ENCODE assay signal across 18 cellular contexts in genomic region chr5:142339781-142340180, GRCh38. TPM values are rescaled to one million over a fixed set of nuclear protein-coding genes. Genes with fewer than 3 reads are reported as not detected.
A peak's percentile ranks its signal among the peaks of the same experiment; 100 is the strongest.
DNase-seq lines count a peak whose midpoint lies in the region; ATAC-seq and TF ChIP-seq lines count a peak whose summit lies in the region.
"Had no signal": no experiment of that assay in that cellular context is flagged by ENCODE, and none has a peak within 500 bp of the region (broad histone marks: within the 10 kb centered on the region; RNA-seq: fewer than 3 reads in every experiment).

No MANE protein-coding gene starts in this region.

- H2AFZ ChIP-seq in osteoblast (ENCODE audit: low read length): no peak overlapping the region

- no peak overlapping the region for H3K27ac ChIP-seq in osteoblast (ENCODE audit: low read depth, low read length)
- H3K27ac ChIP-seq: 22Rv1; A549; BLaER1 treated with 17β-estradiol and CSF1 and Interleukin-3, amounts not matched to agents 10 nM and 100 nM; C4-2B had no signal

- peak overlapping the region; percentile 8; the same call in 1 of the 2 replicates for H3K27ac Mint-ChIP-seq in HFFc6
- H3K27ac Mint-ChIP-seq: B cell; CD4-positive, alpha-beta T cell; CD8-positive, alpha-beta T cell had no signal

- H3K4me2 ChIP-seq in osteoblast (ENCODE audit: insufficient read depth, low read length): no peak overlapping the region
- H3K4me2 ChIP-seq: A549; BLaER1 treated with 17β-estradiol and CSF1 and Interleukin-3, amounts not matched to agents 10 nM and 100 nM had no signal

- peaks cover 17% of the 10 kb centered on the region for H3K4me1 ChIP-seq in osteoblast (ENCODE audit: insufficient read depth, low read length)
- H3K4me1 ChIP-seq: A549, Caco-2 had no signal

- ATAC-seq in GM19324 (IDR thresholded peaks at IDR 0.05; ENCODE audit: low FRiP score, unreplicated experiment) (no peak), HG02870 (IDR thresholded peaks at IDR 0.05; ENCODE audit: unreplicated experiment) (no peak)
- ATAC-seq: A549; CD8-positive, alpha-beta T cell had no signal

- H3K9me3 Mint-ChIP-seq in HFFc6: peaks cover 21% of the 10 kb centered on the region

- peak; percentile 54 for DNase-seq in activated effector memory CD4-positive, alpha-beta T cell treated with anti-CD3 and anti-CD28 coated beads, Interleukin-2, amount 50 U/mL, for 16 hours
- no peak for DNase-seq in activated effector memory CD4-positive, alpha-beta T cell treated with Interleukin-2 at 50 U/mL for 16 hours
- DNase-seq in HFFc6 (no peak), osteoblast (ENCODE audit: insufficient read length, low spot score, missing footprints) (peak; percentile 21)
- DNase-seq: AML-193; Caco-2; Calu3; CD4-positive, alpha-beta T cell; CD8-positive, alpha-beta T cell; DMS79 treated with DMSO at 0.1 percent for 48 hours; GF-D8 had no signal

- peaks cover 2% of the 10 kb centered on the region; the same call in 1 of the 2 replicates for H3K27me3 Mint-ChIP-seq in HFFc6 (ENCODE audit: insufficient read depth)
- H3K27me3 Mint-ChIP-seq: CD4-positive, alpha-beta T cell had no signal

- H3K79me2 ChIP-seq in osteoblast (ENCODE audit: insufficient read depth, low read length): no peaks in the 10 kb centered on the region

- H3K4me3 Mint-ChIP-seq in HFFc6: no peak overlapping the region
- H3K4me3 Mint-ChIP-seq: B cell; CD4-positive, alpha-beta T cell; CD8-positive, alpha-beta T cell had no signal

- peaks cover 5% of the 10 kb centered on the region for H3K36me3 ChIP-seq in osteoblast (ENCODE audit: insufficient read depth, low read length)

- H3K27me3 ChIP-seq in osteoblast (ENCODE audit: insufficient read depth, low read length): no peaks in the 10 kb centered on the region
- H3K27me3 ChIP-seq: BLaER1 treated with 17β-estradiol and CSF1 and Interleukin-3, amounts not matched to agents 10 nM and 100 nM had no signal

- peaks cover 31% of the 10 kb centered on the region for H3K36me3 Mint-ChIP-seq in HFFc6 (ENCODE audit: low read depth)

- peaks cover 4% of the 10 kb centered on the region for H3K9me3 ChIP-seq in osteoblast (ENCODE audit: low read depth, low read length)

- no peak overlapping the region for H3K4me3 ChIP-seq in osteoblast (ENCODE audit: insufficient read depth, low read length)
- H3K4me3 ChIP-seq: A549; BLaER1 treated with 17β-estradiol and CSF1 and Interleukin-3, amounts not matched to agents 10 nM and 100 nM had no signal

- H4K20me1 ChIP-seq in osteoblast (ENCODE audit: insufficient read depth, low read length): no peaks in the 10 kb centered on the region
- H4K20me1 ChIP-seq: BLaER1 treated with 17β-estradiol and CSF1 and Interleukin-3, amounts not matched to agents 10 nM and 100 nM had no signal

- TF ChIP-seq CTCF in HFFc6 (IDR thresholded peaks at IDR 0.05) (no peak), osteoblast (IDR thresholded peaks at IDR 0.05; ENCODE audit: extremely low read depth, low read depth, low read length) (no peak)

- H3K4me1 Mint-ChIP-seq in HFFc6 (ENCODE audit: low read depth): peaks cover 34% of the 10 kb centered on the region
- H3K4me1 Mint-ChIP-seq: B cell had no signal

RNA-seq across cellular contexts. Expression of gene SPRY4, which starts 15.0 kb away (rescaled TPM):
- total RNA-seq in HFFc6 (2021; fragmentation: NEBNext Ultra II Directional; extraction: Animal tissue kit (Norgen Biotek cat#: 25700)): 10 to 100 TPM; 26.1 to 28.9 (median 27.8) TPM
- total RNA-seq in osteoblast: 5.4 and 5.9 TPM in 2 replicates
- total RNA-seq: B cell had no signal

Comparison
In these comparisons a context has a peak if more than half of its experiments do, and no peak if none do; other contexts are left out.
1. DNase-seq: peak in activated effector memory CD4-positive, alpha-beta T cell treated with anti-CD3 and anti-CD28 coated beads, Interleukin-2, amount 50 U/mL, for 16 hours (single experiment) and osteoblast (single experiment); none in activated effector memory CD4-positive, alpha-beta T cell treated with Interleukin-2 at 50 U/mL for 16 hours (single experiment) and HFFc6 (single experiment).